Comparison of ENCODE assay signal across 7 cellular contexts in the genomic region with DNA sequence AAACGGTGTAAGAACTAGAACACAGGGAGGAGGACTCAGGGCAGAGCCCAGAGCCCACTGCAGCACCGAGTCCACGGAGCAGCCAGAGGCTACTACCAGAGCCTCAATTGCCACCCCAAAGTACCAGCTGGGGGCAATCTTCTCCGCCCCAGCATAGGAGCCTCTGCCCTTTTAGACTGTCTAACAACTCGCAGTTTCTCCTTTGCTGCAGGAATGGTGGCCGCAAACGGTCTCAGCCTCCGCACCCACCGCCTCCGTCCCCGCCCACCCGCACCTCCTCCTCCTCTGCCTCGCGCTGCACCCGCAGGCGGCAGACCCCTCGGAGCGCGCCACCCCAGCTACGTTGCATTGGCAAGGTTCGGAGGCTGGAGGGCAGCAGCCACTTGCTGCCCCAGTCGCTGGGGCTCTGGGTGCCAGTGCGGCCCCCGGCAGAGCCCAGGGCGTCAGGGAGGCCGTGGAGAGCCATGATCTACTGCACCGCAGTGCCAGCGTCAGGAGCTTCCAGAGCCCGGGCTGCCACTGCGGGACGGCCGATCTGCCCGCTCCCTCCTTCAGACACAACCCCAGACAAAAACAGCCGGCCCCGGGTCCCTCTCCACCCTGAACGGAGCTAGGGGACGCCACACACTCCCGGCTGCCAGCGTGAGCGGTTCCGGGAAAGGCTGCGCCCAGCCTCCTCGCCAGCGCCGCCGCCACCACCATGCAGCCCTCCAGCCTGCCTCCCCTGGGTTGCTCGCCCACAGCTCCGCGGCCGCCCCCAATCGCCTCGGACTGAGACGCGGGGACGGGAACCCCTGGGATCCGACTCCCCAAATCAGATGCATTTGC. TPM values are rescaled to one million over a fixed set of nuclear protein-coding genes. Genes with fewer than 3 reads are reported as not detected.
DNase-seq lines count a peak whose midpoint lies in the region; ATAC-seq lines count a peak whose summit lies in the region.

No MANE protein-coding gene starts in this region.

- no peaks in the 10 kb centered on the region for H3K36me3 Mint-ChIP-seq in activated CD4-positive, alpha-beta memory T cell treated with anti-CD3 and anti-CD28 coated beads, Interleukin-2, amount 10 ng/mL, durations not matched to agents 7 days and 5 days (ENCODE audit: low read depth)
- peaks cover 5% of the 10 kb centered on the region for H3K36me3 Mint-ChIP-seq in natural killer cell treated with Interleukin-12 subunit alpha and Interleukin-12 subunit beta and Interleukin-15 and Interleukin-18, amount 100 ng/mL, for 72 hours

- H3K27ac Mint-ChIP-seq in activated CD4-positive, alpha-beta memory T cell treated with anti-CD3 and anti-CD28 coated beads, Interleukin-2, amount 10 ng/mL, durations not matched to agents 7 days and 5 days: no peak overlapping the region
- H3K27ac Mint-ChIP-seq in natural killer cell treated with Interleukin-12 subunit alpha and Interleukin-12 subunit beta and Interleukin-15 and Interleukin-18, amount 100 ng/mL, for 72 hours: no peak overlapping the region

- DNase-seq in activated CD4-positive, alpha-beta memory T cell treated with anti-CD3 and anti-CD28 coated beads, Interleukin-2, amount 10 ng/mL, durations not matched to agents 7 days and 5 days: no peak
- DNase-seq in natural killer cell treated with Interleukin-12 subunit alpha and Interleukin-12 subunit beta and Interleukin-15 and Interleukin-18, amount 100 ng/mL, for 72 hours (ENCODE audit: low spot score): no peak

- CTCF ChIA-PET in activated CD4-positive, alpha-beta memory T cell treated with anti-CD3 and anti-CD28 coated beads, Interleukin-2, amount 10 ng/mL, durations not matched to agents 7 days and 5 days (lab: Charles Lee): interaction anchor here (0.8 to 1.8 kb wide), 5 partner anchors 10 to 156 kb away, joined by 3 to 6 read pairs (median 3); no protein-coding TSS in a partner anchor

- POLR2A ChIA-PET in activated CD4-positive, alpha-beta memory T cell treated with anti-CD3 and anti-CD28 coated beads, Interleukin-2, amount 10 ng/mL, durations not matched to agents 7 days and 5 days (lab: Charles Lee): no interaction called here

- H3K27me3 Mint-ChIP-seq in activated CD4-positive, alpha-beta memory T cell treated with anti-CD3 and anti-CD28 coated beads, Interleukin-2, amount 10 ng/mL, durations not matched to agents 7 days and 5 days: peaks cover 47% of the 10 kb centered on the region
- H3K27me3 Mint-ChIP-seq in natural killer cell treated with Interleukin-12 subunit alpha and Interleukin-12 subunit beta and Interleukin-15 and Interleukin-18, amount 100 ng/mL, for 72 hours: peaks cover 41 to 61% of the 10 kb centered on the region in 2 donors

- peak overlapping the region; percentile 60 for H3K4me3 Mint-ChIP-seq in activated CD4-positive, alpha-beta memory T cell treated with anti-CD3 and anti-CD28 coated beads, Interleukin-2, amount 10 ng/mL, durations not matched to agents 7 days and 5 days
- H3K4me3 Mint-ChIP-seq in natural killer cell treated with Interleukin-12 subunit alpha and Interleukin-12 subunit beta and Interleukin-15 and Interleukin-18, amount 100 ng/mL, for 72 hours: peak overlapping the region; percentile 51

- ATAC-seq in GM18861 (IDR thresholded peaks at IDR 0.05; ENCODE audit: unreplicated experiment): peak; percentile 65
- peak; percentile 51 for ATAC-seq in HG03175 (IDR thresholded peaks at IDR 0.05; ENCODE audit: unreplicated experiment)
- peak; percentile 43 for ATAC-seq in esophagus mucosa
- ATAC-seq in natural killer cell treated with Interleukin-12 subunit alpha and Interleukin-12 subunit beta and Interleukin-15 and Interleukin-18, amount 100 ng/mL, for 72 hours: peak; percentile 54 to 68
- no peak for ATAC-seq in HG03108 (IDR thresholded peaks at IDR 0.05; ENCODE audit: unreplicated experiment)
- ATAC-seq in HG03469 (IDR thresholded peaks at IDR 0.05; ENCODE audit: unreplicated experiment): no peak

- no peaks in the 10 kb centered on the region for H3K9me3 Mint-ChIP-seq in activated CD4-positive, alpha-beta memory T cell treated with anti-CD3 and anti-CD28 coated beads, Interleukin-2, amount 10 ng/mL, durations not matched to agents 7 days and 5 days
- H3K9me3 Mint-ChIP-seq in natural killer cell treated with Interleukin-12 subunit alpha and Interleukin-12 subunit beta and Interleukin-15 and Interleukin-18, amount 100 ng/mL, for 72 hours: no peaks in the 10 kb centered on the region

- H3K4me1 Mint-ChIP-seq in activated CD4-positive, alpha-beta memory T cell treated with anti-CD3 and anti-CD28 coated beads, Interleukin-2, amount 10 ng/mL, durations not matched to agents 7 days and 5 days: peaks cover 30% of the 10 kb centered on the region
- peaks cover 16 to 17% of the 10 kb centered on the region in 2 donors for H3K4me1 Mint-ChIP-seq in natural killer cell treated with Interleukin-12 subunit alpha and Interleukin-12 subunit beta and Interleukin-15 and Interleukin-18, amount 100 ng/mL, for 72 hours (ENCODE audit: low read depth in 2 of 2)

RNA-seq across cellular contexts. Expression of gene FGF14, which starts 1.8 kb away (rescaled TPM):
- total RNA-seq in activated CD4-positive, alpha-beta memory T cell treated with anti-CD3 and anti-CD28 coated beads, Interleukin-2, amount 10 ng/mL, durations not matched to agents 7 days and 5 days: not detected
- total RNA-seq in esophagus mucosa: 0.16 TPM
- not detected for total RNA-seq in natural killer cell treated with Interleukin-12 subunit alpha and Interleukin-12 subunit beta and Interleukin-15 and Interleukin-18, amount 100 ng/mL, for 72 hours

Comparison
In these comparisons a context has a peak if more than half of its experiments do, and no peak if none do; other contexts are left out.
1. ATAC-seq: peak in GM18861 (single experiment), HG03175 (single experiment), esophagus mucosa (single experiment) and natural killer cell treated with Interleukin-12 subunit alpha and Interleukin-12 subunit beta and Interleukin-15 and Interleukin-18, amount 100 ng/mL, for 72 hours (2 of 2); none in HG03108 (single experiment) and HG03469 (single experiment).